In the genomic region with DNA sequence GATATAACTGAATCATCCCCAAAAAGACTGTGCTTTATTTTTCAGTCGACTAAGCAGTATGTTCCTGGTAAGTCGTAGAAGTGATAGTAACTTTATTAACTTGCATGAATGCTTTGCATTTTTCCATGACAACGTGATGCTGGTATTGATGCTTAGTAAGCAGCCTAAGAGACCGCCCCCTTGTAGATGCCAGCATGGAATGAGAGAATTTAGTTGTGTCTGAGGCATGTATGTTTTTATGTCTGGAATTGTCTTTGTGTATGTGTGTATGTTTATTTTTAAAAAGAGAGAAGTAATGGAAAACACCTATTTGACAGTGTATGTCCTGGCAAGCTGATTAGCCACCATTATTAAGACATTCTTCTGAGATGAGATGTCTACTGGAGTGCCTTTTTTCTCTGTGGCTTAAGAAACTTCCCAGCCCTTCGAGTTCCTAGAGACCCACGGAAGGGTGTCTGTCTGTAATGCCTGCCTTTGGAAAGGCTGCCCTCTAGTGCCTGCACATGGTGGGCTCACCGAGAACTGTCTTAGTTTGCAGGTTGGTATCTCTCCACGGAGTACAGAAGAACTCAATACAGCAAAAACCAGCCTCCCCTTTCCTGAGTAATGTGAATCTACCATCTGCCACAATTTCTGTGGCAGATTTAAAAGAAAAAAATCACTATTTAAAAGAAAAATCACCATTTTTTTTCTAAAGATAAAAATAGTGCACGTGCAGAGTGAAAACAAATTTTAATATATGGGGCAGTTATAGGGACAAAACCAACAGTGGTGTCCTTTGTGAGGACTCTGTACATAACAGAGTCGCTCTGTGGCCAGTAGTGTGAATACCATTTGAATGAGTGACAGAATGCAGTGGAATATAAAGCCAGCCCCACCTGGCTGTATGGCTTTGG, we compare ENCODE assay signal across 1 cellular context.
A peak's percentile ranks its signal among the peaks of the same experiment; 100 is the strongest.
TF ChIP-seq lines count a peak whose summit lies in the region.

No MANE protein-coding gene starts in this region.

TF ChIP-seq in K562, 482 proteins besides CTCF, POLR2A, EP300 and RAD21 (continued from another document and continues in another):
- TF ChIP-seq ZNF764 (CRISPR knock-in tag; IDR thresholded peaks at IDR 0.05; ENCODE audit: low read depth), result no peak
- peak; percentile 60; the same call in 1 of the 2 replicates for TF ChIP-seq BMI1 (IDR thresholded peaks at IDR 0.05; ENCODE audit: low read length)
- TF ChIP-seq ELF4 (CRISPR knock-in tag; IDR thresholded peaks at IDR 0.05), result no peak
- no peak for TF ChIP-seq MBD2 (IDR thresholded peaks at IDR 0.05; ENCODE audit: borderline replicate concordance, low read depth)
- TF ChIP-seq CREB3 (tag; conservative IDR thresholded peaks at IDR 0.05; ENCODE audit: low read depth), result no peak
- TF ChIP-seq SREBF2 (CRISPR knock-in tag; IDR thresholded peaks at IDR 0.05), result no peak
- no peak for TF ChIP-seq ZNF143 (CRISPR knock-in tag; IDR thresholded peaks at IDR 0.05)
- TF ChIP-seq, protein P1, sequence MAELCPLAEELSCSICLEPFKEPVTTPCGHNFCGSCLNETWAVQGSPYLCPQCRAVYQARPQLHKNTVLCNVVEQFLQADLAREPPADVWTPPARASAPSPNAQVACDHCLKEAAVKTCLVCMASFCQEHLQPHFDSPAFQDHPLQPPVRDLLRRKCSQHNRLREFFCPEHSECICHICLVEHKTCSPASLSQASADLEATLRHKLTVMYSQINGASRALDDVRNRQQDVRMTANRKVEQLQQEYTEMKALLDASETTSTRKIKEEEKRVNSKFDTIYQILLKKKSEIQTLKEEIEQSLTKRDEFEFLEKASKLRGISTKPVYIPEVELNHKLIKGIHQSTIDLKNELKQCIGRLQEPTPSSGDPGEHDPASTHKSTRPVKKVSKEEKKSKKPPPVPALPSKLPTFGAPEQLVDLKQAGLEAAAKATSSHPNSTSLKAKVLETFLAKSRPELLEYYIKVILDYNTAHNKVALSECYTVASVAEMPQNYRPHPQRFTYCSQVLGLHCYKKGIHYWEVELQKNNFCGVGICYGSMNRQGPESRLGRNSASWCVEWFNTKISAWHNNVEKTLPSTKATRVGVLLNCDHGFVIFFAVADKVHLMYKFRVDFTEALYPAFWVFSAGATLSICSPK (IDR thresholded peaks at IDR 0.05; ENCODE audit: borderline replicate concordance), result no peak
- TF ChIP-seq ARNT (IDR thresholded peaks at IDR 0.05), result no peak
- TF ChIP-seq DNMT1 (IDR thresholded peaks at IDR 0.05), result no peak
- no peak for TF ChIP-seq ATF7 (IDR thresholded peaks at IDR 0.05)
- no peak for TF ChIP-seq TEAD4 (IDR thresholded peaks at IDR 0.05; ENCODE audit: low read length)
- no peak for TF ChIP-seq TEAD4 (CRISPR knock-in tag; IDR thresholded peaks at IDR 0.05; ENCODE audit: borderline replicate concordance)
- TF ChIP-seq, protein P2, sequence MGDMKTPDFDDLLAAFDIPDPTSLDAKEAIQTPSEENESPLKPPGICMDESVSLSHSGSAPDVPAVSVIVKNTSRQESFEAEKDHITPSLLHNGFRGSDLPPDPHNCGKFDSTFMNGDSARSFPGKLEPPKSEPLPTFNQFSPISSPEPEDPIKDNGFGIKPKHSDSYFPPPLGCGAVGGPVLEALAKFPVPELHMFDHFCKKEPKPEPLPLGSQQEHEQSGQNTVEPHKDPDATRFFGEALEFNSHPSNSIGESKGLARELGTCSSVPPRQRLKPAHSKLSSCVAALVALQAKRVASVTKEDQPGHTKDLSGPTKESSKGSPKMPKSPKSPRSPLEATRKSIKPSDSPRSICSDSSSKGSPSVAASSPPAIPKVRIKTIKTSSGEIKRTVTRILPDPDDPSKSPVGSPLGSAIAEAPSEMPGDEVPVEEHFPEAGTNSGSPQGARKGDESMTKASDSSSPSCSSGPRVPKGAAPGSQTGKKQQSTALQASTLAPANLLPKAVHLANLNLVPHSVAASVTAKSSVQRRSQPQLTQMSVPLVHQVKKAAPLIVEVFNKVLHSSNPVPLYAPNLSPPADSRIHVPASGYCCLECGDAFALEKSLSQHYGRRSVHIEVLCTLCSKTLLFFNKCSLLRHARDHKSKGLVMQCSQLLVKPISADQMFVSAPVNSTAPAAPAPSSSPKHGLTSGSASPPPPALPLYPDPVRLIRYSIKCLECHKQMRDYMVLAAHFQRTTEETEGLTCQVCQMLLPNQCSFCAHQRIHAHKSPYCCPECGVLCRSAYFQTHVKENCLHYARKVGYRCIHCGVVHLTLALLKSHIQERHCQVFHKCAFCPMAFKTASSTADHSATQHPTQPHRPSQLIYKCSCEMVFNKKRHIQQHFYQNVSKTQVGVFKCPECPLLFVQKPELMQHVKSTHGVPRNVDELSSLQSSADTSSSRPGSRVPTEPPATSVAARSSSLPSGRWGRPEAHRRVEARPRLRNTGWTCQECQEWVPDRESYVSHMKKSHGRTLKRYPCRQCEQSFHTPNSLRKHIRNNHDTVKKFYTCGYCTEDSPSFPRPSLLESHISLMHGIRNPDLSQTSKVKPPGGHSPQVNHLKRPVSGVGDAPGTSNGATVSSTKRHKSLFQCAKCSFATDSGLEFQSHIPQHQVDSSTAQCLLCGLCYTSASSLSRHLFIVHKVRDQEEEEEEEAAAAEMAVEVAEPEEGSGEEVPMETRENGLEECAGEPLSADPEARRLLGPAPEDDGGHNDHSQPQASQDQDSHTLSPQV (IDR thresholded peaks at IDR 0.05), result no peak
- TF ChIP-seq NFRKB (IDR thresholded peaks at IDR 0.05; ENCODE audit: low read depth), result no peak
- TF ChIP-seq DMBX1 (CRISPR knock-in tag; IDR thresholded peaks at IDR 0.05; ENCODE audit: borderline replicate concordance), result no peak
- TF ChIP-seq IFI16 (CRISPR knock-in tag; IDR thresholded peaks at IDR 0.05), result no peak
- 0 out of 4 replicates have a peak, but pooled peaks of 1 of the 2 experiments have one; percentile 13 for TF ChIP-seq RCOR1 (IDR thresholded peaks at IDR 0.05; ENCODE audit: borderline replicate concordance in 1 of 2, low read depth in 2 of 2, low read length in 2 of 2)
- TF ChIP-seq SRSF7 (optimal IDR thresholded peaks at IDR 0.05; ENCODE audit: low read depth, low read length), result no peak
- no peak for TF ChIP-seq TFAM (CRISPR knock-in tag; conservative IDR thresholded peaks at IDR 0.05)
- TF ChIP-seq TCF3 (CRISPR knock-in tag; IDR thresholded peaks at IDR 0.05), result no peak
- TF ChIP-seq BRCA1 (IDR thresholded peaks at IDR 0.05), result no peak
- no peak for TF ChIP-seq BRCA1 (CRISPR knock-in tag; IDR thresholded peaks at IDR 0.05)
- TF ChIP-seq SAP30 (IDR thresholded peaks at IDR 0.05; ENCODE audit: borderline replicate concordance, insufficient read depth, low read depth, low read length, poor library complexity, severe bottlenecking), result no peak
- no peak for TF ChIP-seq MYNN (IDR thresholded peaks at IDR 0.05)
- TF ChIP-seq MYNN (CRISPR knock-in tag; IDR thresholded peaks at IDR 0.05), result no peak
- no peak for TF ChIP-seq FOXK2 (conservative IDR thresholded peaks at IDR 0.05 in 1 of 2, IDR thresholded peaks at IDR 0.05 in 1 of 2; ENCODE audit: low read depth in 2 of 2)
- TF ChIP-seq ZNF263 (CRISPR knock-in tag; IDR thresholded peaks at IDR 0.05; ENCODE audit: borderline replicate concordance), result no peak
- no peak for TF ChIP-seq ZNF830 (CRISPR knock-in tag; IDR thresholded peaks at IDR 0.05)
- TF ChIP-seq ZNF384 (IDR thresholded peaks at IDR 0.05; ENCODE audit: low read depth, low read length), result 0 out of 2 replicates have a peak, but pooled peaks have one; percentile 30
- TF ChIP-seq CXXC5 (CRISPR knock-in tag; IDR thresholded peaks at IDR 0.05), result no peak
- TF ChIP-seq NELFE (IDR thresholded peaks at IDR 0.05; ENCODE audit: insufficient read depth, insufficient read length), result no peak
- TF ChIP-seq CHD4 (IDR thresholded peaks at IDR 0.05; ENCODE audit: insufficient read depth, insufficient replicate concordance, low read depth, low read length, poor library complexity, severe bottlenecking), result no peak
- TF ChIP-seq RNF219 (CRISPR knock-in tag; IDR thresholded peaks at IDR 0.05), result no peak
- no peak for TF ChIP-seq CCNT2 (IDR thresholded peaks at IDR 0.05; ENCODE audit: borderline replicate concordance, extremely low read depth, insufficient read length, low read depth, low read length)
- no peak for TF ChIP-seq ZNF586 (CRISPR knock-in tag; conservative IDR thresholded peaks at IDR 0.05)
- 0 out of 2 replicates have a peak, but pooled peaks have one; percentile 41 for TF ChIP-seq BHLHE40 (IDR thresholded peaks at IDR 0.05; ENCODE audit: low read length)
- TF ChIP-seq CBFA2T2 (conservative IDR thresholded peaks at IDR 0.05), result no peak
- peak; percentile 71 for TF ChIP-seq SMC3 (conservative IDR thresholded peaks at IDR 0.05; ENCODE audit: insufficient read depth, low read depth, low read length)
- TF ChIP-seq, protein P3, sequence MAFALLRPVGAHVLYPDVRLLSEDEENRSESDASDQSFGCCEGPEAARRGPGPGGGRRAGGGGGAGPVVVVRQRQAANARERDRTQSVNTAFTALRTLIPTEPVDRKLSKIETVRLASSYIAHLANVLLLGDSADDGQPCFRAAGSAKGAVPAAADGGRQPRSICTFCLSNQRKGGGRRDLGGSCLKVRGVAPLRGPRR (CRISPR knock-in tag; IDR thresholded peaks at IDR 0.05), result no peak
- TF ChIP-seq ZFP36 (IDR thresholded peaks at IDR 0.05; ENCODE audit: low read depth, low read length, partially characterized antibody), result peak; percentile 29
- TF ChIP-seq, protein P4, sequence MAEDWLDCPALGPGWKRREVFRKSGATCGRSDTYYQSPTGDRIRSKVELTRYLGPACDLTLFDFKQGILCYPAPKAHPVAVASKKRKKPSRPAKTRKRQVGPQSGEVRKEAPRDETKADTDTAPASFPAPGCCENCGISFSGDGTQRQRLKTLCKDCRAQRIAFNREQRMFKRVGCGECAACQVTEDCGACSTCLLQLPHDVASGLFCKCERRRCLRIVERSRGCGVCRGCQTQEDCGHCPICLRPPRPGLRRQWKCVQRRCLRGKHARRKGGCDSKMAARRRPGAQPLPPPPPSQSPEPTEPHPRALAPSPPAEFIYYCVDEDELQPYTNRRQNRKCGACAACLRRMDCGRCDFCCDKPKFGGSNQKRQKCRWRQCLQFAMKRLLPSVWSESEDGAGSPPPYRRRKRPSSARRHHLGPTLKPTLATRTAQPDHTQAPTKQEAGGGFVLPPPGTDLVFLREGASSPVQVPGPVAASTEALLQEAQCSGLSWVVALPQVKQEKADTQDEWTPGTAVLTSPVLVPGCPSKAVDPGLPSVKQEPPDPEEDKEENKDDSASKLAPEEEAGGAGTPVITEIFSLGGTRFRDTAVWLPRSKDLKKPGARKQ (CRISPR knock-in tag; IDR thresholded peaks at IDR 0.05), result no peak
